In the genomic region with DNA sequence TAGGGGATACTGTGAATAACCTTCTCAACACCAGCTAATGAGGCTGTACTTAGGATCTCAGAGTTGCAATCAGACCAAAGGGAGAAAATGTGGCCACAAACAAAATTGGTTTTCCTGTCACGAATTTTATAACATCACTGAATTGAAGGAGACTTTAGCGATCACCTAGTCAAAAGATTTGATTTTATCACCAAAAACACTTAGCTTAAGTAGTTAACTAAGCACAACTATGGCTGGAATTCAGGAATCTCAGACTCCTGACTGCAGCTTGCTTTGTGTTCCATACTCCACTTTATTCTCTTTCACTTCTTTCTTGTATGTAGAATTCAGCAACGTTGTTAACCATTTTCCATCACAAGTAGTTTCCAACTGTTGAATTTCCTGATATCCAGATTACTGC, we compare ENCODE assay signal across 17 cellular contexts.
A peak's percentile ranks its signal among the peaks of the same experiment; 100 is the strongest.
DNase-seq lines count a peak whose midpoint lies in the region; ATAC-seq, FAIRE-seq and TF ChIP-seq lines count a peak whose summit lies in the region.
"Had no signal": no experiment of that assay in that cellular context is flagged by ENCODE, and none has a peak within 500 bp of the region (broad histone marks: within the 10 kb centered on the region; RNA-seq: fewer than 3 reads in every experiment).

No MANE protein-coding gene starts in this region.

- H3K27ac ChIP-seq in SK-N-MC = peak overlapping the region; percentile 74
- peak overlapping the region; percentile 24 for H3K27ac ChIP-seq in neural progenitor cell
- no peak overlapping the region for H3K27ac ChIP-seq in Peyer's patch

- H3K4me1 ChIP-seq in neural progenitor cell = peaks cover 35% of the 10 kb centered on the region
- H3K4me1 ChIP-seq in Peyer's patch = no peaks in the 10 kb centered on the region

- TF ChIP-seq POLR2A in Peyer's patch (IDR thresholded peaks at IDR 0.05) = no peak

- H3K9me3 Mint-ChIP-seq in glutamatergic neuron (ENCODE audit: unreplicated experiment) (no peaks in the 10 kb centered on the region), neural progenitor cell (no peaks in the 10 kb centered on the region)
- no peaks in the 10 kb centered on the region for H3K9me3 Mint-ChIP-seq in activated T-helper 1 cell treated with anti-CD3 and anti-CD28 coated beads, Interleukin-12 subunit alpha, Interleukin-12 subunit beta, Interleukin-2, Interleukin-4 antibody, amounts not matched to agents 30 ng/mL and 10 ng/mL and 1 ng/mL, durations not matched to agents 14 hours and 24 hours and 36 hours

- H3K27me3 Mint-ChIP-seq in glutamatergic neuron (ENCODE audit: unreplicated experiment) = no peaks in the 10 kb centered on the region
- H3K27me3 Mint-ChIP-seq in neural progenitor cell (ENCODE audit: insufficient read depth, low read depth) = peaks cover 3% of the 10 kb centered on the region
- peaks cover 5% of the 10 kb centered on the region for H3K27me3 Mint-ChIP-seq in activated T-helper 1 cell treated with anti-CD3 and anti-CD28 coated beads, Interleukin-12 subunit alpha, Interleukin-12 subunit beta, Interleukin-2, Interleukin-4 antibody, amounts not matched to agents 30 ng/mL and 10 ng/mL and 1 ng/mL, durations not matched to agents 14 hours and 24 hours and 36 hours (ENCODE audit: insufficient read depth)

- peak overlapping the region; percentile 66 for H3K4me2 ChIP-seq in neural progenitor cell

- no peaks in the 10 kb centered on the region for H3K79me2 ChIP-seq in neural progenitor cell (ENCODE audit: low read depth)

- peak; percentile 32 for DNase-seq in D721Med (ENCODE audit: insufficient read length, low spot score)
- no peak for DNase-seq in SK-N-MC (ENCODE audit: low read depth, low spot score)
- no peak for DNase-seq in glutamatergic neuron
- peak; percentile 35 for DNase-seq in neural progenitor cell (ENCODE audit: low spot score)
- no peak for DNase-seq in activated T-helper 1 cell treated with anti-CD3 and anti-CD28 coated beads, Interleukin-12 subunit alpha, Interleukin-12 subunit beta, Interleukin-2, Interleukin-4 antibody, amounts not matched to agents 30 ng/mL and 10 ng/mL and 1 ng/mL, durations not matched to agents 14 hours and 24 hours and 36 hours (ENCODE audit: low spot score)
- DNase-seq in Peyer's patch = no peak
- DNase-seq: C1 segment of cervical spinal cord, DMS153, NCI-H1436 treated with DMSO at 0.1 percent for 48 hours, NCI-H2081, NCI-H345, Right ventricle myocardium superior had no signal

- H3K4me3 Mint-ChIP-seq in glutamatergic neuron (ENCODE audit: unreplicated experiment) (peak overlapping the region; percentile 27), neural progenitor cell (peak overlapping the region; percentile 64)
- H3K4me3 Mint-ChIP-seq in activated T-helper 1 cell treated with anti-CD3 and anti-CD28 coated beads, Interleukin-12 subunit alpha, Interleukin-12 subunit beta, Interleukin-2, Interleukin-4 antibody, amounts not matched to agents 30 ng/mL and 10 ng/mL and 1 ng/mL, durations not matched to agents 14 hours and 24 hours and 36 hours = no peak overlapping the region

- H3K27ac Mint-ChIP-seq in glutamatergic neuron (ENCODE audit: unreplicated experiment) = no peak overlapping the region
- peak overlapping the region; percentile 93 for H3K27ac Mint-ChIP-seq in neural progenitor cell
- no peak overlapping the region for H3K27ac Mint-ChIP-seq in activated T-helper 1 cell treated with anti-CD3 and anti-CD28 coated beads, Interleukin-12 subunit alpha, Interleukin-12 subunit beta, Interleukin-2, Interleukin-4 antibody, amounts not matched to agents 30 ng/mL and 10 ng/mL and 1 ng/mL, durations not matched to agents 14 hours and 24 hours and 36 hours

- peak; percentile 25 for FAIRE-seq in D721Med (lab: Jason Lieb, UNC)
- FAIRE-seq: A204.1, GM18507, K562 had no signal

- ATAC-seq in GM19463 (IDR thresholded peaks at IDR 0.05; ENCODE audit: unreplicated experiment) = no peak
- no peak for ATAC-seq in GM18520 (IDR thresholded peaks at IDR 0.05; ENCODE audit: unreplicated experiment)
- ATAC-seq: K562 had no signal

- H3K4me1 Mint-ChIP-seq in glutamatergic neuron (ENCODE audit: low read depth, unreplicated experiment) = peaks cover 27% of the 10 kb centered on the region
- H3K4me1 Mint-ChIP-seq in neural progenitor cell = peaks cover 49% of the 10 kb centered on the region
- no peaks in the 10 kb centered on the region for H3K4me1 Mint-ChIP-seq in activated T-helper 1 cell treated with anti-CD3 and anti-CD28 coated beads, Interleukin-12 subunit alpha, Interleukin-12 subunit beta, Interleukin-2, Interleukin-4 antibody, amounts not matched to agents 30 ng/mL and 10 ng/mL and 1 ng/mL, durations not matched to agents 14 hours and 24 hours and 36 hours (ENCODE audit: low read depth)

- H3K27me3 ChIP-seq in neural progenitor cell = no peaks in the 10 kb centered on the region
- H3K27me3 ChIP-seq in Peyer's patch = no peaks in the 10 kb centered on the region

- peak overlapping the region; percentile 77 for H2AFZ ChIP-seq in neural progenitor cell (replicated peaks)

- H3K9me3 ChIP-seq in SK-N-MC (ENCODE audit: low read depth, low read length) (no peaks in the 10 kb centered on the region), neural progenitor cell (ENCODE audit: low read depth) (no peaks in the 10 kb centered on the region), Peyer's patch (no peaks in the 10 kb centered on the region)

- no peaks in the 10 kb centered on the region for H3F3A ChIP-seq in neural progenitor cell (ENCODE audit: low read depth)

- TF ChIP-seq CTCF in D721Med (IDR thresholded peaks at IDR 0.05; ENCODE audit: insufficient read depth, missing control alignments) (no peak), glutamatergic neuron (IDR thresholded peaks at IDR 0.05; ENCODE audit: partially characterized antibody, unreplicated experiment) (no peak), neural progenitor cell (IDR thresholded peaks at IDR 0.05) (no peak), Peyer's patch (IDR thresholded peaks at IDR 0.05) (no peak)

- H3K36me3 ChIP-seq in SK-N-MC (ENCODE audit: insufficient read depth, low read length) = no peaks in the 10 kb centered on the region
- no peaks in the 10 kb centered on the region for H3K36me3 ChIP-seq in neural progenitor cell
- H3K36me3 ChIP-seq in Peyer's patch = no peaks in the 10 kb centered on the region

- no peak overlapping the region for H3K9ac ChIP-seq in SK-N-MC (ENCODE audit: insufficient read length)
- H3K9ac ChIP-seq in neural progenitor cell = no peak overlapping the region

- intact Hi-C loops in activated T-helper 1 cell treated with anti-CD3 and anti-CD28 coated beads, Interleukin-12 subunit alpha, Interleukin-12 subunit beta, Interleukin-2, Interleukin-4 antibody, amounts not matched to agents 30 ng/mL and 10 ng/mL and 1 ng/mL, durations not matched to agents 14 hours and 24 hours and 36 hours (cut with micrococcal nuclease) = no loop called here

- H3K4me3 ChIP-seq in SK-N-MC (peak overlapping the region; percentile 62), neural progenitor cell (no peak overlapping the region), Peyer's patch (no peak overlapping the region)
- H3K4me3 ChIP-seq: K562 had no signal

- H3K36me3 Mint-ChIP-seq in glutamatergic neuron (ENCODE audit: unreplicated experiment) (no peaks in the 10 kb centered on the region), neural progenitor cell (peaks cover 1% of the 10 kb centered on the region)
- H3K36me3 Mint-ChIP-seq in activated T-helper 1 cell treated with anti-CD3 and anti-CD28 coated beads, Interleukin-12 subunit alpha, Interleukin-12 subunit beta, Interleukin-2, Interleukin-4 antibody, amounts not matched to agents 30 ng/mL and 10 ng/mL and 1 ng/mL, durations not matched to agents 14 hours and 24 hours and 36 hours (ENCODE audit: low read depth) = no peaks in the 10 kb centered on the region

- no peaks in the 10 kb centered on the region for H4K20me1 ChIP-seq in neural progenitor cell (ENCODE audit: low read depth)

Comparison
In these comparisons a context has a peak if more than half of its experiments do, and no peak if none do; other contexts are left out.
1. DNase-seq: peak in D721Med (single experiment) and neural progenitor cell (single experiment); none in SK-N-MC (single experiment), glutamatergic neuron (single experiment), activated T-helper 1 cell treated with anti-CD3 and anti-CD28 coated beads, Interleukin-12 subunit alpha, Interleukin-12 subunit beta, Interleukin-2, Interleukin-4 antibody, amounts not matched to agents 30 ng/mL and 10 ng/mL and 1 ng/mL, durations not matched to agents 14 hours and 24 hours and 36 hours (single experiment) and Peyer's patch (0 of 3).
2. H3K27ac ChIP-seq: peak in SK-N-MC (single experiment) and neural progenitor cell (single experiment); none in Peyer's patch (0 of 4).